Comparison of ENCODE assay signal across 26 cellular contexts in the genomic region with DNA sequence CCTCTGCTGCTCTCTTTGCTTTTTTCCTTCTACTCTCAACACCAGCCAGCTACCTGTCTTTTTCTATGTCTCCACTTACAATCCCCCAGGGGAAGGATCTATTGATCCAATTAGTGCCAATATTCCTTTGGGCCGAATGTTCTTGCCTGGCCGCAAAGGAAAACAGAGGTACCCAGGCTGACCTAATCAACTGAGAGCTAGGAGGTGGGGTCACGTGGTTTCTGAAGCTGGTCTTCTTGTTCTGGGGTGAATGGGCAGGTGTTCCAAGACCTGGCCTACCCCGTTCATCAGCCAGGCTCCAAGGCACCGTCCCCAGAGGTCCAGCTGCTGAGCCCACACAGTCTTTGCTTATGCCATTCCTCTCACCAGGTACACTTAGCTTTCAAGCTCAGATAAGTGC.
"Had no signal": no experiment of that assay in that cellular context is flagged by ENCODE, and none has a peak within 500 bp of the region (broad histone marks: within the 10 kb centered on the region; RNA-seq: fewer than 3 reads in every experiment).

No MANE protein-coding gene starts in this region.

- H3K36me3 Mint-ChIP-seq: natural killer cell; stimulated activated memory B cell treated with anti-CD40 and anti-IgM and Interleukin-4, amounts not matched to agents 10 μg/mL and 1 μg/mL and 100 μg/mL, for 72 hours had no signal

- H3K4me3 Mint-ChIP-seq: endodermal cell; natural killer cell; stimulated activated memory B cell treated with anti-CD40 and anti-IgM and Interleukin-4, amounts not matched to agents 10 μg/mL and 1 μg/mL and 100 μg/mL, for 72 hours had no signal

- H3K4me1 ChIP-seq: sigmoid colon, testis, uterus had no signal

- H3K27ac Mint-ChIP-seq: endodermal cell; natural killer cell; progenitor cell of endocrine pancreas; stimulated activated memory B cell treated with anti-CD40 and anti-IgM and Interleukin-4, amounts not matched to agents 10 μg/mL and 1 μg/mL and 100 μg/mL, for 72 hours had no signal

- H3K27me3 ChIP-seq: gastrocnemius medialis, pancreas, sigmoid colon, testis, tibial artery, upper lobe of right lung, uterus had no signal

- DNase-seq: effector CD8-positive, alpha-beta T cell; endodermal cell; foreskin fibroblast; gastrocnemius medialis; head of caudate nucleus; hippocampal formation; left colon; left ventricle myocardium superior; lower lobe of right lung; natural killer cell; occipital lobe; pancreas; sigmoid colon; stimulated activated CD4-positive, alpha-beta T cell treated with anti-CD3 and anti-CD28 coated beads, Interleukin-4, amount 100 ng/mL, for 4 hours; stimulated activated naive CD8-positive, alpha-beta T cell treated with anti-CD3 and anti-CD28 coated beads, Interleukin-15, Interleukin-2, amounts not matched to agents 100 U/mL and 50 U/mL, for 24 hours; substantia nigra; testis; tibial artery; upper lobe of right lung; uterus had no signal

- H3K36me3 ChIP-seq: gastrocnemius medialis, lower lobe of right lung, pancreas, sigmoid colon, tibial artery, upper lobe of right lung, uterus had no signal

- ATAC-seq: esophagus mucosa; gastrocnemius medialis; left colon; left ventricle myocardium superior; lower lobe of right lung; natural killer cell; pancreas; stimulated activated memory B cell treated with anti-CD40 and anti-IgM and Interleukin-4, amounts not matched to agents 10 μg/mL and 1 μg/mL and 100 μg/mL, for 72 hours; stimulated activated naive CD8-positive, alpha-beta T cell treated with anti-CD3 and anti-CD28 coated beads, Interleukin-15, Interleukin-2, amounts not matched to agents 100 U/mL and 50 U/mL, for 24 hours; upper lobe of right lung had no signal

- H3K9me3 ChIP-seq: gastrocnemius medialis, lower lobe of right lung, pancreas, sigmoid colon, testis, tibial artery, upper lobe of right lung, uterus had no signal

- FAIRE-seq: colon, islet of Langerhans, pancreas had no signal

- H3K27ac ChIP-seq: epithelial cell of prostate, pancreas, sigmoid colon, testis, tibial artery, upper lobe of right lung, uterus had no signal

- H3K9me3 Mint-ChIP-seq: endodermal cell; natural killer cell; stimulated activated memory B cell treated with anti-CD40 and anti-IgM and Interleukin-4, amounts not matched to agents 10 μg/mL and 1 μg/mL and 100 μg/mL, for 72 hours had no signal

- H3K4me3 ChIP-seq: gastrocnemius medialis, lower lobe of right lung, pancreas, sigmoid colon, testis, tibial artery, upper lobe of right lung, uterus had no signal
